15 cellular contexts compared by ENCODE assay signal in the genomic region with DNA sequence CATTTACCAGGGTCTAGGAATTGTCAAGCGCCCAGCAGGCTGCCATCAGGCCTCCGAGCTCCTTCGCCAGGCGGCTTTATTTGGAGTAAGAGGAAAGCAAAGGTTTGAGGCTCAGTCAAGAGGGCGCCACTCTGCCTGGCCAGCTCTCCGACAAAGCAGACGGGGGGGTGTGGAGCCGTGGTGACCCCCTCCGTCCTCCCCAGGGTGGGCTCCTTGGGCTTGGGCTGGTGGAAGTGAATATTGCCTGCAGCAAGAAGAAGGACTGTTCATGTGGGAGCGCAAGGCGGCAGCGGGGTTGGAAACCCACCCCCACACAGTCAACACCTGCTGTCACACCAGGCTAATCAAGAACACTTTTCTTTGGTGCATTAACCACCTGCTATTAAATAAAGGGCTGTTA. TPM values are rescaled to one million over a fixed set of nuclear protein-coding genes. Genes with fewer than 3 reads are reported as not detected.
DNase-seq lines count a peak whose midpoint lies in the region; ATAC-seq and TF ChIP-seq lines count a peak whose summit lies in the region.
"Had no signal": no experiment of that assay in that cellular context is flagged by ENCODE, and none has a peak within 500 bp of the region (broad histone marks: within the 10 kb centered on the region; RNA-seq: fewer than 3 reads in every experiment).

No MANE protein-coding gene starts in this region.

- H4K20me1 ChIP-seq in H9 (ENCODE audit: control insufficient read depth, insufficient read depth, insufficient read length), result no peaks in the 10 kb centered on the region
- no peaks in the 10 kb centered on the region for H4K20me1 ChIP-seq in osteoblast (ENCODE audit: insufficient read depth, low read length)

- no peak overlapping the region for H2AK5ac ChIP-seq in H9 (ENCODE audit: insufficient read length, low read length)

- no peak overlapping the region for H3K4me3 ChIP-seq in osteoblast (ENCODE audit: insufficient read depth, low read length)
- H3K4me3 ChIP-seq: gastrocnemius medialis, SJSA1 had no signal

- H2AFZ ChIP-seq in H9 (ENCODE audit: low read length) (no peak overlapping the region), osteoblast (ENCODE audit: low read length) (no peak overlapping the region)

- no peaks in the 10 kb centered on the region for H3K79me1 ChIP-seq in H9 (ENCODE audit: insufficient read depth, low read depth, low read length, poor library complexity, severe bottlenecking)

- H4K5ac ChIP-seq in H9 (ENCODE audit: insufficient read length, low read depth, low read length), result no peak overlapping the region

- 0 out of 3 replicates have a peak, but pooled peaks have one; percentile 15 for TF ChIP-seq CTCF in H9 (conservative IDR thresholded peaks at IDR 0.05)
- no peak for TF ChIP-seq CTCF in WTC11 (IDR thresholded peaks at IDR 0.05)
- TF ChIP-seq CTCF in osteoblast (IDR thresholded peaks at IDR 0.05; ENCODE audit: extremely low read depth, low read depth, low read length), result no peak

- ATAC-seq in WTC11, result peak; percentile 59
- ATAC-seq in GM21390 (IDR thresholded peaks at IDR 0.05; ENCODE audit: unreplicated experiment), result no peak
- ATAC-seq: gastrocnemius medialis had no signal

- no peak overlapping the region for H2BK5ac ChIP-seq in H9 (ENCODE audit: insufficient read length, low read length)

- H3K27ac Mint-ChIP-seq in H9, result peak overlapping the region; percentile 50 to 82 (median 66); a peak in 4 of 7 replicates
- peak overlapping the region; percentile 46; the same call in 1 of the 2 replicates for H3K27ac Mint-ChIP-seq in WTC11
- H3K27ac Mint-ChIP-seq: activated naive CD4-positive, alpha-beta T cell treated with anti-CD3 and anti-CD28 coated beads for 36 hours had no signal

- no peak overlapping the region for H4K91ac ChIP-seq in H9 (ENCODE audit: insufficient read length, low read depth, low read length)

- H3K36me3 ChIP-seq in osteoblast (ENCODE audit: insufficient read depth, low read length), result no peaks in the 10 kb centered on the region

- no peak overlapping the region for H3K56ac ChIP-seq in H9 (ENCODE audit: insufficient read length, low read depth, low read length)

- H3K9me3 Mint-ChIP-seq in H9 (no peaks in the 10 kb centered on the region), WTC11 (no peaks in the 10 kb centered on the region)
- H3K9me3 Mint-ChIP-seq: activated naive CD4-positive, alpha-beta T cell treated with anti-CD3 and anti-CD28 coated beads for 36 hours had no signal

- no peak overlapping the region for H2BK12ac ChIP-seq in H9 (ENCODE audit: insufficient read length, low read depth, low read length)

- no peak overlapping the region for H2BK120ac ChIP-seq in H9 (ENCODE audit: low read depth, low read length, poor library complexity, severe bottlenecking)

- no peak overlapping the region for H3K9ac ChIP-seq in H9 (ENCODE audit: extremely low read depth, insufficient read length, low read length)
- H3K9ac ChIP-seq: KMS-11 had no signal

- DNase-seq in H9, result no peak
- peak; percentile 91 for DNase-seq in NCI-H2081 treated with DMSO at 0.1 percent for 48 hours (lab: John Stamatoyannopoulos, UW)
- DNase-seq in WTC11 (ENCODE audit: low spot score), result no peak
- DNase-seq in osteoblast (ENCODE audit: insufficient read length, low spot score, missing footprints), result peak; percentile 72
- DNase-seq in NCI-H1930 (lab: John Stamatoyannopoulos, UW), result no peak
- DNase-seq in SKM-1 (lab: John Stamatoyannopoulos, UW; ENCODE audit: unreplicated experiment), result no peak
- DNase-seq in HEK293T (ENCODE audit: extremely low spot score), result no peak
- DNase-seq: activated naive CD4-positive, alpha-beta T cell treated with anti-CD3 and anti-CD28 coated beads for 36 hours; central memory CD4-positive, alpha-beta T cell; retina; stimulated activated CD4-positive, alpha-beta T cell treated with anti-CD3 and anti-CD28 coated beads, Interleukin-2, amount 100 ng/mL, for 48 hours had no signal

- no peak overlapping the region for H4K8ac ChIP-seq in H9 (replicated peaks; ENCODE audit: insufficient read length, low read depth, low read length)

- POLR2A ChIA-PET in WTC11 (lab: Charles Lee), result interaction anchor here (0.7 kb wide), 1 partner anchor 8 kb away, joined by 4 read pairs; no protein-coding TSS in a partner anchor
- POLR2A ChIA-PET in HEK293T (lab: Yijun Ruan, JAX), result interaction anchor here (0.7 to 1.4 kb wide), 3 partner anchors 11 to 47 kb away, joined by 3 to 5 read pairs (median 3); a partner anchor contains a TSS

- H2BK20ac ChIP-seq in H9 (ENCODE audit: low read depth, low read length, poor library complexity, severe bottlenecking), result no peak overlapping the region

- no peaks in the 10 kb centered on the region for H3K23me2 ChIP-seq in H9 (ENCODE audit: insufficient read length, low read depth, low read length, poor library complexity, severe bottlenecking)

- H3K18ac ChIP-seq in H9 (ENCODE audit: insufficient read length, low read depth, low read length), result no peak overlapping the region

- no peaks in the 10 kb centered on the region for H3K4me1 ChIP-seq in H9 (ENCODE audit: insufficient read depth, low read length)
- peaks cover 11% of the 10 kb centered on the region for H3K4me1 ChIP-seq in osteoblast (ENCODE audit: insufficient read depth, low read length)

- no peak overlapping the region for H3K14ac ChIP-seq in H9 (ENCODE audit: insufficient read depth, low read length)

- H3K79me2 ChIP-seq in H9 (ENCODE audit: insufficient read depth, low read length), result no peaks in the 10 kb centered on the region
- no peaks in the 10 kb centered on the region for H3K79me2 ChIP-seq in osteoblast (ENCODE audit: insufficient read depth, low read length)

- no peaks in the 10 kb centered on the region for H3K27me3 ChIP-seq in H9 (ENCODE audit: insufficient read depth, low read length)
- no peaks in the 10 kb centered on the region for H3K27me3 ChIP-seq in osteoblast (ENCODE audit: insufficient read depth, low read length)
- H3K27me3 ChIP-seq: gastrocnemius medialis, SJSA1 had no signal

- no peaks in the 10 kb centered on the region for H3K9me3 ChIP-seq in H9 (ENCODE audit: control insufficient read depth, low read depth, low read length)
- no peaks in the 10 kb centered on the region for H3K9me3 ChIP-seq in osteoblast (ENCODE audit: low read depth, low read length)
- H3K9me3 ChIP-seq: gastrocnemius medialis, SJSA1 had no signal

- H2BK15ac ChIP-seq in H9 (ENCODE audit: low read depth, low read length), result no peak overlapping the region

- no CpG with 5 or more reads among the region's 12 CpGs for WGBS in H9 (ENCODE audit: extremely low coverage, insufficient read length, low lambda C conversion rate)

- H3T11ph ChIP-seq in H9 (ENCODE audit: low read length), result no peak overlapping the region

- H3K23ac ChIP-seq in H9 (ENCODE audit: insufficient read length, low read depth, low read length), result no peak overlapping the region

- H3K27ac ChIP-seq in H9 (ENCODE audit: insufficient read length, low read depth, low read length), result no peak overlapping the region
- H3K27ac ChIP-seq in osteoblast (ENCODE audit: low read depth, low read length), result no peak overlapping the region
- H3K27ac ChIP-seq: KMS-11, SJSA1 had no signal

- no peak overlapping the region for H3K4ac ChIP-seq in H9 (ENCODE audit: low read depth, low read length)

- H3K4me3 Mint-ChIP-seq in H9 (peak overlapping the region in 1 of 2 experiments; percentile 53; a peak in 2 of 5 replicates), WTC11 (no peak overlapping the region)
- H3K4me3 Mint-ChIP-seq: activated naive CD4-positive, alpha-beta T cell treated with anti-CD3 and anti-CD28 coated beads for 36 hours had no signal

- H3K27me3 Mint-ChIP-seq in H9 (ENCODE audit: low read depth) (no peaks in the 10 kb centered on the region), WTC11 (ENCODE audit: low read depth) (no peaks in the 10 kb centered on the region; the same call in 1 of the 2 replicates)

- peaks cover 32 to 40% of the 10 kb centered on the region in 2 experiments for H3K4me1 Mint-ChIP-seq in H9
- peaks cover 39% of the 10 kb centered on the region for H3K4me1 Mint-ChIP-seq in WTC11

- peaks cover 0 to 8% (median 0%) of the 10 kb centered on the region in 3 experiments; a peak in 2 of 7 replicates for H3K36me3 Mint-ChIP-seq in H9 (ENCODE audit: insufficient read depth in 1 of 3, low read depth in 3 of 3)
- peaks cover 5% of the 10 kb centered on the region; the same call in 1 of the 2 replicates for H3K36me3 Mint-ChIP-seq in WTC11

- H3K4me2 ChIP-seq in H9 (ENCODE audit: insufficient read depth, insufficient read length, low read length) (no peak overlapping the region), osteoblast (ENCODE audit: insufficient read depth, low read length) (no peak overlapping the region)
- H3K4me2 ChIP-seq: KMS-11 had no signal

- CTCF ChIA-PET in WTC11 (lab: Charles Lee) (interaction anchor here (0.7 to 3.3 kb wide), 7 partner anchors 13 to 350 kb away, joined by 4 to 17 read pairs (median 5); a partner anchor contains a TSS), HEK293T (lab: Yijun Ruan, JAX) (interaction anchor here (1.5 kb wide), 1 partner anchor 15 kb away, joined by 6 read pairs; no protein-coding TSS in a partner anchor)

TF ChIP-seq in HEK293T, 16 proteins besides CTCF, POLR2A, EP300 and RAD21:
- TF ChIP-seq LEF1 (IDR thresholded peaks at IDR 0.05; ENCODE audit: borderline replicate concordance) (no peak), FOXA1 (IDR thresholded peaks at IDR 0.05) (no peak), FOXK2 (IDR thresholded peaks at IDR 0.05) (no peak), SP1 (IDR thresholded peaks at IDR 0.05) (no peak), L3MBTL2 (conservative IDR thresholded peaks at IDR 0.05) (no peak), CTBP1 (IDR thresholded peaks at IDR 0.05; ENCODE audit: borderline replicate concordance) (no peak), ELF4 (IDR thresholded peaks at IDR 0.05) (no peak)
- TF ChIP-seq, protein P1, sequence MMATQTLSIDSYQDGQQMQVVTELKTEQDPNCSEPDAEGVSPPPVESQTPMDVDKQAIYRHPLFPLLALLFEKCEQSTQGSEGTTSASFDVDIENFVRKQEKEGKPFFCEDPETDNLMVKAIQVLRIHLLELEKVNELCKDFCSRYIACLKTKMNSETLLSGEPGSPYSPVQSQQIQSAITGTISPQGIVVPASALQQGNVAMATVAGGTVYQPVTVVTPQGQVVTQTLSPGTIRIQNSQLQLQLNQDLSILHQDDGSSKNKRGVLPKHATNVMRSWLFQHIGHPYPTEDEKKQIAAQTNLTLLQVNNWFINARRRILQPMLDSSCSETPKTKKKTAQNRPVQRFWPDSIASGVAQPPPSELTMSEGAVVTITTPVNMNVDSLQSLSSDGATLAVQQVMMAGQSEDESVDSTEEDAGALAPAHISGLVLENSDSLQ (IDR thresholded peaks at IDR 0.05), result no peak

RNA-seq across cellular contexts. Expression of a gene that starts 14.6 kb away (rescaled TPM):
- total RNA-seq in H9 (2021) (40.6 and 41.0 TPM in 2 replicates), WTC11 (2021) (60.9 to 66.2 TPM (median 64.4 TPM) in 3 replicates), osteoblast (67.0 and 77.2 TPM in 2 replicates)

RNA-seq across cellular contexts. Expression of a gene that starts 46.9 kb away (rescaled TPM):
- 396 and 403 TPM in 2 replicates for total RNA-seq in H9 (2021)
- 374 to 395 TPM (median 375 TPM) in 3 replicates for total RNA-seq in WTC11 (2021)
- total RNA-seq in osteoblast, result 174 and 178 TPM in 2 replicates

RNA-seq across cellular contexts. Expression of a gene that starts 57.7 kb away (rescaled TPM):
- 75.7 and 80.7 TPM in 2 replicates for total RNA-seq in H9 (2021)
- 61.1 to 91.7 TPM (median 69.3 TPM) in 3 replicates for total RNA-seq in WTC11 (2021)
- total RNA-seq in osteoblast, result 23.2 and 31.5 TPM in 2 replicates

Comparison
In these comparisons a context has a peak if more than half of its experiments do, and no peak if none do; other contexts are left out.
1. DNase-seq: peak in NCI-H2081 treated with DMSO at 0.1 percent for 48 hours (single experiment) and osteoblast (single experiment); none in H9 (single experiment), WTC11 (single experiment), NCI-H1930 (0 of 2), SKM-1 (single experiment) and HEK293T (single experiment).